In genomic region chr19:36331353-36332228, GRCh38 we compare ENCODE assay signal across 8 cellular contexts. TPM values are rescaled to one million over a fixed set of nuclear protein-coding genes. Genes with fewer than 3 reads are reported as not detected.
DNase-seq lines count a peak whose midpoint lies in the region; ATAC-seq and TF ChIP-seq lines count a peak whose summit lies in the region.

No MANE protein-coding gene starts in this region.

- H3K27ac Mint-ChIP-seq in activated naive CD8-positive, alpha-beta T cell: no peak overlapping the region

- H3K4me3 Mint-ChIP-seq in activated naive CD8-positive, alpha-beta T cell: peak overlapping the region; percentile 64

- 0% methylated on average over 32 of the region's 43 CpGs for WGBS in suprapubic skin

- peaks cover 21% of the 10 kb centered on the region for H3K36me3 ChIP-seq in SJCRH30
- peaks cover 26% of the 10 kb centered on the region for H3K36me3 ChIP-seq in suprapubic skin

- TF ChIP-seq POLR2A in suprapubic skin (IDR thresholded peaks at IDR 0.05): no peak

- peaks cover 11% of the 10 kb centered on the region for H3K9me3 Mint-ChIP-seq in activated naive CD8-positive, alpha-beta T cell (ENCODE audit: low read depth)

- H3K27me3 ChIP-seq in SJCRH30 (no peaks in the 10 kb centered on the region), suprapubic skin (no peaks in the 10 kb centered on the region)

- DNase-seq in GM13977 (ENCODE audit: low spot score) (peak; percentile 81), HPDE6-E6E7 (ENCODE audit: extremely low spot score) (peak; percentile 97), SJCRH30 (peak; percentile 88 to 95), head of caudate nucleus (peak; percentile 86 to 98 (median 94)), omental fat pad (ENCODE audit: low spot score) (peak; percentile 78), suprapubic skin (ENCODE audit: low spot score in 2 of 2) (peak; percentile 85 to 87), NCI-H69 (lab: John Stamatoyannopoulos, UW) (no peak)

- peaks cover 10% of the 10 kb centered on the region for H3K4me1 Mint-ChIP-seq in activated naive CD8-positive, alpha-beta T cell (ENCODE audit: low read depth)

- H3K27ac ChIP-seq in SJCRH30 (no peak overlapping the region), suprapubic skin (no peak overlapping the region)

- H3K27me3 Mint-ChIP-seq in activated naive CD8-positive, alpha-beta T cell: no peaks in the 10 kb centered on the region

- intact Hi-C loops in head of caudate nucleus (cut with DNase I): no loop called here

- H3K4me1 ChIP-seq in SJCRH30 (no peaks in the 10 kb centered on the region), suprapubic skin (peaks cover 10% of the 10 kb centered on the region)

- H3K4me3 ChIP-seq in SJCRH30 (peak overlapping the region; percentile 67), suprapubic skin (peak overlapping the region; percentile 48)

- TF ChIP-seq EP300 in suprapubic skin (IDR thresholded peaks at IDR 0.05): no peak

- peaks cover 27% of the 10 kb centered on the region for H3K36me3 Mint-ChIP-seq in activated naive CD8-positive, alpha-beta T cell

- TF ChIP-seq CTCF in GM13977 (IDR thresholded peaks at IDR 0.05; ENCODE audit: extremely low read depth, insufficient read depth, missing control alignments) (no peak), omental fat pad (IDR thresholded peaks at IDR 0.05) (no peak), suprapubic skin (IDR thresholded peaks at IDR 0.05) (no peak)

- ATAC-seq in omental fat pad (ENCODE audit: low FRiP score): peak; percentile 97

- 0 out of 2 replicates have a peak, but pooled peaks cover 5% of the 10 kb centered on the region for H3K9me3 ChIP-seq in SJCRH30 (replicated peaks)
- H3K9me3 ChIP-seq in suprapubic skin: peaks cover 5% of the 10 kb centered on the region

- in situ Hi-C loops in GM13977 (cut with MboI; ENCODE audit: low pct_unique_long_range_greater_than_20kb, low sequenced_read_pairs, unreplicated experiment): no loop called here

RNA-seq across cellular contexts. Expression of gene ZFP14, which starts 47.4 kb away (rescaled TPM):
- total RNA-seq in SJCRH30 (2014; rRNA removed; shearing (Covaris generic)): 7.1 TPM in 2 replicates
- total RNA-seq in omental fat pad: 10 to 100 TPM in 1 of 4 donors, 1 to 10 TPM in 3; 1.4 to 10.4 (median 3.2) TPM
- 10 to 100 TPM in 1 of 4 donors, 1 to 10 TPM in 3; 1.5 to 10.5 (median 3.6) TPM for total RNA-seq in suprapubic skin
